ENCODE assay signal across 7 cellular contexts in the genomic region with DNA sequence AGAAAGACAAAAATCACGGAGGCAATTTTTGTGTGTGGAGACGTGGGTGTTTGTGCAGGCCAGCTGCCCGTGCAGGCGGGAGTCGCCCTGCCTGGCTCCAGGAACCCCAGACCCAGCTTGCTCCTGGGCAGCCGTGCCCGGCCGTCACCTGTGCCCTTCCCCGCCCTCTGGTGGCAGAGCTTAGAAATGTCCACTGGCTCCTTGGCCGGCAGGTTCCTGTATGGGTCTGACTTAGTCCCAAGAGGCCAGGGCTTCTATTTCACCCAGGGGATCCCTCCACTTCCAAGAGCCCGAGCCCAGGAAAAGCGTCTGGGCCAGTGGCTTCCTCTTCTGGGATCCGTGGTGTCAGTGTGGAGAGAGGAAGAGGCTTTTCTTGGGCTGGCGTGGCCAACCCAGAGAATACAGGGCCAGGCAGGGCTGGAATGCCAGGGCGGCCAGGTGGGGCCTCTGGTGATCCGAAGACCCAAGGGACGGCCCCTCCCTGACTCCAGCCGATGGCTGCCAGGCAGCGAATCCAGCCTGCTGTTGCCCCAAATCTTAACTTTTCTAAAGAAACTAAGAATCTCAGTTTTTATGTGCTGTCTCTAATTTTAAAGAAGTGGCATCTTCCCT.
DNase-seq lines count a peak whose midpoint lies in the region; ATAC-seq and TF ChIP-seq lines count a peak whose summit lies in the region.

No MANE protein-coding gene starts in this region.

- H3K4me3 Mint-ChIP-seq in neural crest cell: no peak overlapping the region

- no peaks in the 10 kb centered on the region for H3K36me3 Mint-ChIP-seq in neural crest cell (ENCODE audit: low read depth)

- H3K4me1 Mint-ChIP-seq in neural crest cell: peaks cover 22% of the 10 kb centered on the region

- no peaks in the 10 kb centered on the region for H3K9me3 Mint-ChIP-seq in neural crest cell

- peak overlapping the region; percentile 35 for H3K27ac Mint-ChIP-seq in neural crest cell (ENCODE audit: unreplicated experiment)

- TF ChIP-seq CTCF in dorsolateral prefrontal cortex (IDR thresholded peaks at IDR 0.05 in 54 of 56, conservative IDR thresholded peaks at IDR 0.05 in 2 of 56; ENCODE audit: low read depth in 1 of 56, partially characterized antibody in 56 of 56) (peak; percentile 41 to 87 (median 76)), neural crest cell (conservative IDR thresholded peaks at IDR 0.05) (peak; percentile 75)

- peak; percentile 89 for ATAC-seq in GM21367 (IDR thresholded peaks at IDR 0.05; ENCODE audit: unreplicated experiment)
- no peak for ATAC-seq in HG03469 (IDR thresholded peaks at IDR 0.05; ENCODE audit: unreplicated experiment)

- H3K27ac ChIP-seq in dorsolateral prefrontal cortex: peak overlapping the region in 50 of 59 donors; percentile 1 to 76 (median 45)

- peak overlapping the region in 2 of 59 donors; percentile 21 to 33 for H3K4me3 ChIP-seq in dorsolateral prefrontal cortex

- DNase-seq in Daoy (ENCODE audit: low read depth): peak; percentile 50
- peak; percentile 15 for DNase-seq in NCI-H460 (ENCODE audit: extremely low read depth, low read depth)
- peak in 8 of 10 donors; percentile 38 to 78 (median 59) for DNase-seq in dorsolateral prefrontal cortex
- DNase-seq in neural crest cell (ENCODE audit: low read depth, low spot score): peak; percentile 72
- no peak for DNase-seq in effector CD4-positive, alpha-beta T cell

- peaks cover 0 to 14% (median 0%) of the 10 kb centered on the region in 45 donors for H3K27me3 ChIP-seq in dorsolateral prefrontal cortex

- intact Hi-C loops in dorsolateral prefrontal cortex (cut with DNase I): loop anchor here in 1 of 2 donors (1.0 kb wide), 1 partner anchor 129 kb away; no protein-coding TSS in a partner anchor

- H3K27me3 Mint-ChIP-seq in neural crest cell (ENCODE audit: low read depth): peaks cover under 1% of the 10 kb centered on the region
